In the genomic region with DNA sequence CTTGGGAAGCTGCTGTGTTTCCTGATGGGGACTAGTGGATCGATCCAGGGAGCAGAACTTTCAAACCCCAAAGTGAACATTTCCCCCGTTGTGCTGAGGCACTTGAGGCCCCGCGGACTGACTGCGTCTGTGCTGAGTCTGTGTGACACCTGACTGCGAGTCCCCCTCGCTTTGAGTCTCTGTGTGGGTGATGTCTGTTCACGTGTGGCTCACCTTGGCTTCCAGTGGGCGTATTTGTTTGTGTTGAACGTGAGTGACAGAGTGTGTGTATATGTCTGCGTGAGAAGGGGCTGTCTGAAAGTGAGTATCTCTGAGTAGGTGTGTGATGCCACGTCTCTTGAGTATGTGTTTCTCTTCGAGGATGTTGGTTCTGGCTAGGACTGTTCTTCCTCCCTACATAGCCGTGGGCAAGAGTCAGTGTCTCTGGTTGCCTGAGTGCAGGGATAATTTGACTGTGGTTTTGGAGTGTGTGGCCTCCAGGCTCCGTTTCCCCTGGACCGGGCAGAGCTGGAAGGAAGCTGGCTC, we compare ENCODE assay signal across 8 cellular contexts. TPM values are rescaled to one million over a fixed set of nuclear protein-coding genes. Genes with fewer than 3 reads are reported as not detected.
DNase-seq lines count a peak whose midpoint lies in the region; ATAC-seq and TF ChIP-seq lines count a peak whose summit lies in the region.

No MANE protein-coding gene starts in this region.

- BruUV-seq in OCI-LY7 (replicated peaks; lab: Mats Ljungman, UMichigan) = no TSS peak

- H3K4me1 ChIP-seq in OCI-LY7 (ENCODE audit: insufficient read depth, low read length, poor library complexity, severe bottlenecking) (no peaks in the 10 kb centered on the region), muscle layer of duodenum (ENCODE audit: control insufficient read depth in 1 of 2, insufficient read depth in 2 of 2, low read length in 2 of 2) (peaks cover 0 to 6% of the 10 kb centered on the region in 2 donors)

- peaks cover 14% of the 10 kb centered on the region for H3K4me1 Mint-ChIP-seq in central memory CD8-positive, alpha-beta T cell

- DNase-seq in DMS 273 (lab: John Stamatoyannopoulos, UW; ENCODE audit: unreplicated experiment) (peak; percentile 48), DMS 273 treated with DMSO at 0.1 percent for 48 hours (lab: John Stamatoyannopoulos, UW) (no peak), OCI-LY7 (ENCODE audit: low spot score) (no peak), NCI-H1694 treated with DMSO at 0.1 percent for 48 hours (lab: John Stamatoyannopoulos, UW) (no peak), cortex of kidney (lab: John Stamatoyannopoulos, UW) (no peak)
- no peak for DNase-seq in central memory CD8-positive, alpha-beta T cell (ENCODE audit: low spot score in 2 of 2)

- intact Hi-C loops in OCI-LY7 (cut with micrococcal nuclease; ENCODE audit: unreplicated experiment) = no loop called here

- H3K36me3 Mint-ChIP-seq in central memory CD8-positive, alpha-beta T cell (ENCODE audit: insufficient read depth) = no peaks in the 10 kb centered on the region

- POLR2A ChIA-PET in OCI-LY7 (lab: Charles Lee) = no interaction called here

- H3K27ac Mint-ChIP-seq in central memory CD8-positive, alpha-beta T cell (ENCODE audit: low read depth) = no peak overlapping the region

- no peaks in the 10 kb centered on the region for H3K9me3 ChIP-seq in OCI-LY7 (ENCODE audit: low read length)
- no peaks in the 10 kb centered on the region for H3K9me3 ChIP-seq in muscle layer of duodenum (ENCODE audit: control insufficient read depth in 1 of 2, low read length in 2 of 2)

- H3K4me3 Mint-ChIP-seq in central memory CD8-positive, alpha-beta T cell = peak overlapping the region; percentile 50

- H3K79me2 ChIP-seq in OCI-LY7 (ENCODE audit: insufficient read depth, low read depth, low read length) = no peaks in the 10 kb centered on the region

- H3K27me3 Mint-ChIP-seq in central memory CD8-positive, alpha-beta T cell = peaks cover 77% of the 10 kb centered on the region

- H4K20me1 ChIP-seq in OCI-LY7 (ENCODE audit: insufficient read depth, low read length) = no peaks in the 10 kb centered on the region

- TF ChIP-seq CTCF in OCI-LY7 (conservative IDR thresholded peaks at IDR 0.05; ENCODE audit: low read length) = no peak

- H3K36me3 ChIP-seq in OCI-LY7 (ENCODE audit: insufficient read depth, low read length) = no peaks in the 10 kb centered on the region
- H3K36me3 ChIP-seq in muscle layer of duodenum (ENCODE audit: control insufficient read depth in 1 of 2, insufficient read depth in 2 of 2, low read length in 2 of 2) = no peaks in the 10 kb centered on the region

- no peak overlapping the region for H2AFZ ChIP-seq in OCI-LY7 (ENCODE audit: low read length)

- no peaks in the 10 kb centered on the region for H3K27me3 ChIP-seq in muscle layer of duodenum (ENCODE audit: low read depth, low read length)

- CTCF ChIA-PET in OCI-LY7 (lab: Charles Lee; ENCODE audit: unreplicated experiment) = no interaction called here

- H3K27ac ChIP-seq in OCI-LY7 (ENCODE audit: low read depth, low read length, poor library complexity, severe bottlenecking) = no peak overlapping the region
- H3K27ac ChIP-seq in muscle layer of duodenum (ENCODE audit: low read length) = peak overlapping the region; percentile 24

- H3K4me3 ChIP-seq in OCI-LY7 (ENCODE audit: low read depth, low read length, poor library complexity, severe bottlenecking) = no peak overlapping the region
- H3K4me3 ChIP-seq in muscle layer of duodenum (ENCODE audit: low read depth in 1 of 2, low read length in 2 of 2) = peak overlapping the region; percentile 57 to 69

- H3K4me2 ChIP-seq in OCI-LY7 (ENCODE audit: low read length) = peak overlapping the region; percentile 44; the same call in 1 of the 2 replicates

- H3K9me2 ChIP-seq in OCI-LY7 (ENCODE audit: insufficient read depth, low read length) = no peaks in the 10 kb centered on the region

- no peaks in the 10 kb centered on the region for H3K9me3 Mint-ChIP-seq in central memory CD8-positive, alpha-beta T cell

- ATAC-seq in central memory CD8-positive, alpha-beta T cell (replicated peaks; ENCODE audit: extremely low read depth, poor library complexity, severe bottlenecking) = no peak
- ATAC-seq in GM18498 (IDR thresholded peaks at IDR 0.05; ENCODE audit: unreplicated experiment) = no peak

RNA-seq across cellular contexts. Expression of gene TEAD4, which starts 1.3 kb away (rescaled TPM):
- not detected in 2 replicates for total RNA-seq in OCI-LY7 (2014; rRNA removed; shearing (Covaris generic))
- total RNA-seq in OCI-LY7 (2022) = not detected in 2 replicates
